In the genomic region with DNA sequence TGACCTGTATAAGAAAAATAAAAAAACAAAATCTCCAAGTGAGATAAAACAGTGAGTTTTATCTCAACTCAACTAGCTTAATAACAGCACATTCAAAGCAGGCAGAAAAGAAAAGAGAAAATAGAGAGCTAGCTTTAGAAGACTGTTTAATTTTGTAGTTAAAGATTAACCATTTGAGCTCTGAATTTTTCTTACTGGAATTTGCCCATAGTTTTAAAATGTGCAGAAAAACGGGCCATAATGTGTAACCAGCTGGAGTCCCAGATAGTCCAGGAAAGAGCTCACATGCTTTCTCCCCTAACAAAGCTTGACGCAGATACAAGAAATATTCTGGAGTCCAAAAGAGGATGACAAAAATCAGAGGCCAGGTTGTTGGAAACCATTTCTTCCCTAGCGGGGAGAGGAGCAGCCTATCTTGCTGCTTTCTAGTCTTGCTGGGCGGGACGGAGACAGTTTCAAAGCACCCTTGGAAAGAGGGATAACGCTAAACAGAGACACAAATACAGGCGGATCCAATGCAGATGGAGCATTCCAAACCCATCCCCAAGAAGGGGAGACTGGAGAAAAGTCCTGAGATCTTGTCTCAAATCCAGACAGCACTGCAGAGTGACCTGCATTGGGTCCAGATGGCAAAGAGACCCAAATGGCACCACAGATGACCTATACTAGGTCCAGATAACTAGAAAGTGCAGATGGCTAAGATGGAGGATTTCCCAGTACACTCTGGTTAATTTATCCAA, we compare ENCODE assay signal across 18 cellular contexts. TPM values are rescaled to one million over a fixed set of nuclear protein-coding genes. Genes with fewer than 3 reads are reported as not detected.
DNase-seq lines count a peak whose midpoint lies in the region; ATAC-seq and TF ChIP-seq lines count a peak whose summit lies in the region.
"Had no signal": no experiment of that assay in that cellular context is flagged by ENCODE, and none has a peak within 500 bp of the region (broad histone marks: within the 10 kb centered on the region; RNA-seq: fewer than 3 reads in every experiment).

No MANE protein-coding gene starts in this region.

- no peak for TF ChIP-seq EP300 in SK-N-SH (IDR thresholded peaks at IDR 0.05; ENCODE audit: borderline replicate concordance in 1 of 2, low read depth in 1 of 2, low read length in 1 of 2)

- intact Hi-C loops in body of pancreas (cut with DNase I) = no loop called here

- peak overlapping the region; percentile 4 to 39; a peak in 2 of 4 replicates for H3K27ac ChIP-seq in SK-N-SH (ENCODE audit: low read depth in 2 of 2, low read length in 1 of 2)
- H3K27ac ChIP-seq in body of pancreas = no peak overlapping the region
- H3K27ac ChIP-seq in mesenchymal stem cell (ENCODE audit: low read length, poor library complexity, severe bottlenecking) = peak overlapping the region; percentile 73
- no peak overlapping the region for H3K27ac ChIP-seq in smooth muscle cell (ENCODE audit: low read depth)
- H3K27ac ChIP-seq: 22Rv1 had no signal

- H4K91ac ChIP-seq in mesenchymal stem cell (ENCODE audit: low read length) = no peak overlapping the region

- H3K79me2 ChIP-seq in SK-N-SH (ENCODE audit: insufficient read depth) = 0 out of 2 replicates have a peak, but pooled peaks cover 8% of the 10 kb centered on the region
- H3K79me2 ChIP-seq in smooth muscle cell (ENCODE audit: low read depth) = no peaks in the 10 kb centered on the region

- H4K8ac ChIP-seq in mesenchymal stem cell (ENCODE audit: low read length) = peak overlapping the region; percentile 71

- no peak for ATAC-seq in SK-N-SH treated with all-trans-retinoic acid at 6 μM for 48 hours
- ATAC-seq in body of pancreas = peak; percentile 21
- no peak for ATAC-seq in HG02763 (IDR thresholded peaks at IDR 0.05; ENCODE audit: unreplicated experiment)

- peaks cover 12% of the 10 kb centered on the region for H3K79me1 ChIP-seq in mesenchymal stem cell (replicated peaks; ENCODE audit: low read length, poor library complexity, severe bottlenecking)

- DNase-seq in SK-N-SH (no peak), body of pancreas (no peak), mesenchymal stem cell (no peak), smooth muscle cell (lab: John Stamatoyannopoulos, UW; ENCODE audit: unreplicated experiment) (no peak), NCI-H2227 treated with DMSO at 0.1 percent for 48 hours (lab: John Stamatoyannopoulos, UW) (no peak), activated gamma-delta T cell (lab: John Stamatoyannopoulos, UW) (no peak)
- DNase-seq: CD4-positive, alpha-beta memory T cell; GOT3; NCI-H1417 treated with DMSO at 0.1 percent for 48 hours; NCI-H1930; NCI-H2171; NCI-H748 treated with DMSO at 0.1 percent for 48 hours; OCI-M1; RPMI8226; SIG-M5 had no signal

- H2BK12ac ChIP-seq in mesenchymal stem cell (ENCODE audit: low read length in 2 of 2) = peak overlapping the region; percentile 2 to 29

- POLR2A ChIA-PET in SK-N-SH (lab: Yijun Ruan, JAX) = no interaction called here

- no peak overlapping the region for H3K18ac ChIP-seq in mesenchymal stem cell (ENCODE audit: low read depth in 1 of 2, low read length in 2 of 2)

- TF ChIP-seq CTCF in SK-N-SH (IDR thresholded peaks at IDR 0.05) (no peak), body of pancreas (IDR thresholded peaks at IDR 0.05) (no peak), smooth muscle cell (IDR thresholded peaks at IDR 0.05; ENCODE audit: borderline replicate concordance, insufficient read depth, poor library complexity, severe bottlenecking) (no peak)

- no peaks in the 10 kb centered on the region for H4K20me1 ChIP-seq in SK-N-SH (ENCODE audit: insufficient read depth)
- no peaks in the 10 kb centered on the region for H4K20me1 ChIP-seq in smooth muscle cell (ENCODE audit: low read depth)

- H3K4me1 ChIP-seq in SK-N-SH (ENCODE audit: control insufficient read depth in 1 of 2, insufficient read depth in 2 of 2, low read depth in 1 of 2, low read length in 1 of 2) (peaks cover 5 to 10% of the 10 kb centered on the region in 2 experiments; a peak in 3 of 4 replicates), body of pancreas (peaks cover 4% of the 10 kb centered on the region), mesenchymal stem cell (ENCODE audit: control insufficient read depth, insufficient read depth, low read depth, low read length) (peaks cover 3% of the 10 kb centered on the region), smooth muscle cell (ENCODE audit: low read depth) (no peaks in the 10 kb centered on the region)

- H3K14ac ChIP-seq in mesenchymal stem cell (ENCODE audit: low read length in 2 of 2) = no peak overlapping the region

- H3K4me3 ChIP-seq in SK-N-SH (ENCODE audit: low read depth in 2 of 2, low read length in 1 of 2) (no peak overlapping the region), body of pancreas (no peak overlapping the region), mesenchymal stem cell (ENCODE audit: insufficient read depth in 1 of 2, low read depth in 1 of 2, low read length in 2 of 2) (no peak overlapping the region), smooth muscle cell (no peak overlapping the region)

- H2BK120ac ChIP-seq in mesenchymal stem cell (ENCODE audit: low read depth, low read length) = no peak overlapping the region

- peak overlapping the region in 1 of 2 experiments; percentile 2 for H3K4ac ChIP-seq in mesenchymal stem cell (ENCODE audit: low read depth in 1 of 2, low read length in 2 of 2)

- CTCF ChIA-PET in SK-N-SH (lab: Yijun Ruan, JAX) = interaction anchor here (1.1 to 2.9 kb wide), 2 partner anchors 11 to 71 kb away, joined by 3 to 11 read pairs; no protein-coding TSS in a partner anchor

- TF ChIP-seq POLR2A in body of pancreas (IDR thresholded peaks at IDR 0.05) = no peak

- H2AK5ac ChIP-seq in mesenchymal stem cell (ENCODE audit: low read length, severe bottlenecking) = no peak overlapping the region

- H2BK15ac ChIP-seq in mesenchymal stem cell (ENCODE audit: low read depth, poor library complexity, severe bottlenecking) = no peak overlapping the region

- TF ChIP-seq RAD21 in SK-N-SH (IDR thresholded peaks at IDR 0.05; ENCODE audit: low read length) = no peak

- H3K36me3 ChIP-seq in SK-N-SH (replicated peaks in 1 of 2; ENCODE audit: control insufficient read depth in 1 of 2, insufficient read depth in 2 of 2, low read length in 1 of 2) (peaks cover 12 to 18% of the 10 kb centered on the region in 2 experiments), body of pancreas (replicated peaks in 1 of 2; ENCODE audit: insufficient read depth in 1 of 2, low read depth in 2 of 2) (no peaks in the 10 kb centered on the region), mesenchymal stem cell (ENCODE audit: control insufficient read depth in 1 of 2, insufficient read depth in 2 of 2, low read depth in 1 of 2, low read length in 2 of 2) (no peaks in the 10 kb centered on the region), smooth muscle cell (ENCODE audit: low read depth) (peaks cover 5% of the 10 kb centered on the region)

- H3K9ac ChIP-seq in SK-N-SH = no peak overlapping the region
- no peak overlapping the region for H3K9ac ChIP-seq in mesenchymal stem cell (ENCODE audit: low read length)
- no peak overlapping the region for H3K9ac ChIP-seq in smooth muscle cell (ENCODE audit: low read depth)

- 98% methylated on average over 7 of the region's 7 CpGs for WGBS in SK-N-SH (ENCODE audit: low lambda C conversion rate)
- 51 to 61% methylated on average over 7 of the region's 7 CpGs for WGBS in body of pancreas, 2 donors
- WGBS in mesenchymal stem cell = 92% methylated on average over 7 of the region's 7 CpGs
- WGBS in smooth muscle cell (ENCODE audit: low lambda C conversion rate) = 90% methylated on average over 7 of the region's 7 CpGs

- H2AFZ ChIP-seq in SK-N-SH (ENCODE audit: low read depth) (no peak overlapping the region), mesenchymal stem cell (ENCODE audit: low read depth, low read length) (no peak overlapping the region), smooth muscle cell (ENCODE audit: low read depth) (peak overlapping the region; percentile 2)

- no peaks in the 10 kb centered on the region for H3K9me3 ChIP-seq in SK-N-SH
- no peaks in the 10 kb centered on the region for H3K9me3 ChIP-seq in body of pancreas
- H3K9me3 ChIP-seq in mesenchymal stem cell (ENCODE audit: control insufficient read depth, low read length) = no peaks in the 10 kb centered on the region
- no peaks in the 10 kb centered on the region for H3K9me3 ChIP-seq in smooth muscle cell (replicated peaks; ENCODE audit: low read depth)

- no peak overlapping the region for H3K4me2 ChIP-seq in SK-N-SH
- no peak overlapping the region for H3K4me2 ChIP-seq in mesenchymal stem cell (ENCODE audit: low read length, poor library complexity, severe bottlenecking)
- H3K4me2 ChIP-seq in smooth muscle cell = no peak overlapping the region

- H3K27me3 ChIP-seq in SK-N-SH (ENCODE audit: insufficient read depth) (no peaks in the 10 kb centered on the region), body of pancreas (no peaks in the 10 kb centered on the region), mesenchymal stem cell (ENCODE audit: control insufficient read depth in 1 of 2, insufficient read depth in 1 of 2, low read length in 2 of 2) (no peaks in the 10 kb centered on the region), smooth muscle cell (ENCODE audit: low read depth) (no peaks in the 10 kb centered on the region)

- H2BK5ac ChIP-seq in mesenchymal stem cell (ENCODE audit: low read depth, low read length, poor library complexity, severe bottlenecking) = no peak overlapping the region

- H3F3A ChIP-seq in SK-N-SH (replicated peaks; ENCODE audit: insufficient read depth) = peaks cover 9% of the 10 kb centered on the region
- H3F3A ChIP-seq in smooth muscle cell (ENCODE audit: low read depth) = no peaks in the 10 kb centered on the region

- no peak overlapping the region for H3K23ac ChIP-seq in mesenchymal stem cell (ENCODE audit: low read length in 2 of 2)

- H3K9me2 ChIP-seq in SK-N-SH = no peaks in the 10 kb centered on the region

TF ChIP-seq in SK-N-SH treated with all-trans-retinoic acid at 6 μM for 48 hours, 23 proteins besides CTCF, POLR2A, EP300 and RAD21 (continues in another document):
- TF ChIP-seq ZNF565 (CRISPR knock-in tag; conservative IDR thresholded peaks at IDR 0.05; ENCODE audit: low read depth) = no peak
- TF ChIP-seq RARB (CRISPR knock-in tag; IDR thresholded peaks at IDR 0.05) = no peak
- no peak for TF ChIP-seq ZFP30 (CRISPR knock-in tag; IDR thresholded peaks at IDR 0.05)
- no peak for TF ChIP-seq ZC3H10 (CRISPR knock-in tag; IDR thresholded peaks at IDR 0.05)
- TF ChIP-seq ZNF70 (CRISPR knock-in tag; IDR thresholded peaks at IDR 0.05) = no peak
- TF ChIP-seq OSR1 (CRISPR knock-in tag; IDR thresholded peaks at IDR 0.05) = no peak
- TF ChIP-seq TOX (CRISPR knock-in tag; IDR thresholded peaks at IDR 0.05; ENCODE audit: borderline replicate concordance) = no peak

RNA-seq across cellular contexts. Expression of a gene that starts 16.1 kb away (rescaled TPM):
- 3.6 and 4.1 TPM in 2 replicates for polyA plus RNA-seq in SK-N-SH (2012; rRNA removed)
- 5.8 and 6.7 TPM in 2 replicates for polyA plus RNA-seq in SK-N-SH (2012; cell fraction: cytosol; rRNA removed)
- 2.5 and 6.4 TPM in 2 replicates for polyA plus RNA-seq in SK-N-SH (2012; cell fraction: nucleus; rRNA removed)
- total RNA-seq in body of pancreas = under 1 TPM in 1 of 2 donors, not detected in 1; 0.33 TPM
- polyA plus RNA-seq in mesenchymal stem cell (2013, experiment 1 of 2) = 3.1 TPM
- polyA plus RNA-seq in mesenchymal stem cell (2013, experiment 2 of 2) = 3.3 TPM
- 15.3 and 17.1 TPM in 2 replicates for total RNA-seq in smooth muscle cell
- 3.9 and 4.9 TPM in 2 replicates for polyA plus RNA-seq in smooth muscle cell

Comparison
In these comparisons a context has a peak if more than half of its experiments do, and no peak if none do; other contexts are left out.
1. H3K27ac ChIP-seq: peak in SK-N-SH (2 of 2) and mesenchymal stem cell (single experiment); none in body of pancreas (0 of 4) and smooth muscle cell (single experiment).
2. RNA of a gene that starts 16.1 kb away (total RNA-seq): 15.3 to 17.1 TPM in smooth muscle cell; 0.33 TPM in body of pancreas; every median in the first group is over 10 times any median in the second.